In genomic region chr1:223363057-223363855, GRCh38 we compare ENCODE assay signal across 8 cellular contexts. TPM values are rescaled to one million over a fixed set of nuclear protein-coding genes. Genes with fewer than 3 reads are reported as not detected.
DNase-seq lines count a peak whose midpoint lies in the region; ATAC-seq, FAIRE-seq and TF ChIP-seq lines count a peak whose summit lies in the region.

No MANE protein-coding gene starts in this region.

- H3K4me3 ChIP-seq in A549, result peak overlapping the region; percentile 79
- H3K4me3 ChIP-seq in WERI-Rb-1 (ENCODE audit: low read depth, low read length), result peak overlapping the region; percentile 58
- peak overlapping the region; percentile 56 for H3K4me3 ChIP-seq in lower lobe of right lung
- H3K4me3 ChIP-seq in stomach, result peak overlapping the region; percentile 55 to 69 (median 62)

- H3K4me2 ChIP-seq in A549, result peak overlapping the region; percentile 99

- TF ChIP-seq EP300 in A549 (IDR thresholded peaks at IDR 0.05), result no peak
- no peak for TF ChIP-seq EP300 in stomach (IDR thresholded peaks at IDR 0.05)

- H3K36me3 Mint-ChIP-seq in dendritic cell treated with granulocyte-macrophage colony-stimulating factor and Interleukin-4, amounts not matched to agents 40 ng/mL and 50 ng/mL, for 4 days (ENCODE audit: low read depth), result no peaks in the 10 kb centered on the region

- H3K27ac ChIP-seq in A549 (peak overlapping the region in 1 of 2 experiments; percentile 72; a peak in 2 of 6 replicates), WERI-Rb-1 (no peak overlapping the region), lower lobe of right lung (no peak overlapping the region), stomach (peak overlapping the region in 3 of 5 donors; percentile 48 to 75 (median 64))

- CTCF ChIA-PET in A549 (lab: Yijun Ruan, JAX), result interaction anchor here (0.7 to 1.6 kb wide), 9 partner anchors 11 to 516 kb away, joined by 3 to 7 read pairs (median 4); no protein-coding TSS in a partner anchor

- DNase-seq in A549 (ENCODE audit: low read depth in 1 of 2, low spot score in 1 of 2), result peak; percentile 12 to 13
- DNase-seq in WERI-Rb-1, result peak; percentile 11
- peak; percentile 51 for DNase-seq in lower lobe of right lung
- DNase-seq in stomach, result no peak
- DNase-seq in COLO829 (ENCODE audit: low spot score), result no peak
- DNase-seq in NOMO-1 (lab: John Stamatoyannopoulos, UW; ENCODE audit: unreplicated experiment in 2 of 2), result no peak

- H3K27me3 ChIP-seq in WERI-Rb-1 (ENCODE audit: insufficient read depth, low read depth, severe bottlenecking), result peaks cover 6% of the 10 kb centered on the region
- H3K27me3 ChIP-seq in lower lobe of right lung (ENCODE audit: low read depth), result peaks cover 35% of the 10 kb centered on the region
- peaks cover 0 to 63% (median 21%) of the 10 kb centered on the region in 3 donors for H3K27me3 ChIP-seq in stomach

- POLR2A ChIA-PET in A549 (lab: Yijun Ruan, JAX), result interaction anchor here (0.7 kb wide), 1 partner anchor 650 kb away, joined by 3 read pairs; no protein-coding TSS in a partner anchor

- 13% methylated on average over 23 of the region's 44 CpGs for WGBS in A549 (ENCODE audit: missing lambda C conversion rate)
- WGBS in stomach, 5 donors, result 0 to 3% (median 2%) methylated on average over 24 to 44 of the region's 44 CpGs

- FAIRE-seq in A549 (lab: Jason Lieb, UNC), result no peak

- H3K4me1 Mint-ChIP-seq in dendritic cell treated with granulocyte-macrophage colony-stimulating factor and Interleukin-4, amounts not matched to agents 40 ng/mL and 50 ng/mL, for 4 days (ENCODE audit: low read depth), result peaks cover 22% of the 10 kb centered on the region

- TF ChIP-seq CTCF in A549 (IDR thresholded peaks at IDR 0.05) (no peak), WERI-Rb-1 (IDR thresholded peaks at IDR 0.05; ENCODE audit: low read depth, low read length) (no peak), lower lobe of right lung (IDR thresholded peaks at IDR 0.05) (no peak), stomach (IDR thresholded peaks at IDR 0.05) (no peak)

- TF ChIP-seq POLR2A in A549 (IDR thresholded peaks at IDR 0.05; ENCODE audit: low read length) (no peak), stomach (IDR thresholded peaks at IDR 0.05) (no peak)

- peaks cover 67% of the 10 kb centered on the region for H3K27me3 Mint-ChIP-seq in dendritic cell treated with granulocyte-macrophage colony-stimulating factor and Interleukin-4, amounts not matched to agents 40 ng/mL and 50 ng/mL, for 4 days

- H3K27ac Mint-ChIP-seq in dendritic cell treated with granulocyte-macrophage colony-stimulating factor and Interleukin-4, amounts not matched to agents 40 ng/mL and 50 ng/mL, for 4 days, result no peak overlapping the region

- H3K4me1 ChIP-seq in A549, result peaks cover 3% of the 10 kb centered on the region; the same call in 1 of the 3 replicates
- peaks cover 16% of the 10 kb centered on the region for H3K4me1 ChIP-seq in lower lobe of right lung
- H3K4me1 ChIP-seq in stomach, result peaks cover 22 to 30% (median 27%) of the 10 kb centered on the region in 4 donors

- peak overlapping the region; percentile 70 for H3K4me3 Mint-ChIP-seq in dendritic cell treated with granulocyte-macrophage colony-stimulating factor and Interleukin-4, amounts not matched to agents 40 ng/mL and 50 ng/mL, for 4 days

- no peaks in the 10 kb centered on the region for H3K9me3 Mint-ChIP-seq in dendritic cell treated with granulocyte-macrophage colony-stimulating factor and Interleukin-4, amounts not matched to agents 40 ng/mL and 50 ng/mL, for 4 days

- ATAC-seq in A549, result peak; percentile 37 to 70; a peak in 5 of 6 replicates
- ATAC-seq in HG03159 (IDR thresholded peaks at IDR 0.05; ENCODE audit: unreplicated experiment), result peak; percentile 8
- ATAC-seq in lower lobe of right lung, result peak; percentile 51 to 65

- H3K36me3 ChIP-seq in WERI-Rb-1 (no peaks in the 10 kb centered on the region), lower lobe of right lung (no peaks in the 10 kb centered on the region), stomach (no peaks in the 10 kb centered on the region)

- TF ChIP-seq RAD21 in A549 (conservative IDR thresholded peaks at IDR 0.05 in 1 of 2, IDR thresholded peaks at IDR 0.05 in 1 of 2), result no peak

- H3K9me3 ChIP-seq in A549 (no peaks in the 10 kb centered on the region), WERI-Rb-1 (ENCODE audit: severe bottlenecking) (no peaks in the 10 kb centered on the region), lower lobe of right lung (no peaks in the 10 kb centered on the region), stomach (no peaks in the 10 kb centered on the region)

- intact Hi-C loops in dendritic cell treated with granulocyte-macrophage colony-stimulating factor and Interleukin-4, amounts not matched to agents 40 ng/mL and 50 ng/mL, for 4 days (cut with micrococcal nuclease), result no loop called here
- intact Hi-C loops in lower lobe of right lung (cut with DNase I), result no loop called here
- intact Hi-C loops in stomach (cut with DNase I; ENCODE audit: low total_unique reads), result no loop called here

TF ChIP-seq in A549, 52 proteins besides CTCF, POLR2A, EP300 and RAD21:
- TF ChIP-seq NFE2L2 (conservative IDR thresholded peaks at IDR 0.05; ENCODE audit: low read length) (no peak), ATOH8 (CRISPR knock-in tag; IDR thresholded peaks at IDR 0.05; ENCODE audit: low read depth) (no peak), NPAS2 (CRISPR knock-in tag; IDR thresholded peaks at IDR 0.05; ENCODE audit: borderline replicate concordance) (no peak), TFCP2L1 (CRISPR knock-in tag; IDR thresholded peaks at IDR 0.05) (no peak), RCOR1 (IDR thresholded peaks at IDR 0.05; ENCODE audit: low read depth, low read length) (no peak), FOXS1 (CRISPR knock-in tag; IDR thresholded peaks at IDR 0.05) (no peak), JUNB (IDR thresholded peaks at IDR 0.05) (no peak), RNF2 (IDR thresholded peaks at IDR 0.05; ENCODE audit: borderline replicate concordance, low read depth) (no peak), EHF (CRISPR knock-in tag; IDR thresholded peaks at IDR 0.05) (no peak), TP53 (CRISPR knock-in tag; IDR thresholded peaks at IDR 0.05) (no peak), KDM5A (IDR thresholded peaks at IDR 0.05) (no peak), HMGXB4 (CRISPR knock-in tag; IDR thresholded peaks at IDR 0.05; ENCODE audit: borderline replicate concordance) (no peak), SMC3 (IDR thresholded peaks at IDR 0.05) (no peak), FOSL2 (IDR thresholded peaks at IDR 0.05) (no peak), FOSL2 (CRISPR knock-in tag; IDR thresholded peaks at IDR 0.05) (no peak), POLR2AphosphoS2 (conservative IDR thresholded peaks at IDR 0.05; ENCODE audit: low read length) (no peak)

RNA-seq across cellular contexts. Expression of gene SUSD4, which starts 0.7 kb away (rescaled TPM):
- polyA plus RNA-seq in A549 (2011; rRNA removed) (0.85 and 1.6 TPM in 2 replicates), A549 (2017; fragmentation: RNase III; extraction: RNeasy Plus Mini Kit Qiagen cat#74134 plus additional on column Dnase treatment) (0.61 to 0.67 TPM (median 0.64 TPM) in 3 replicates), stomach (10 to 100 TPM in 1 of 3 donors, 1 to 10 TPM in 2; 7.8 to 35.6 (median 8.1) TPM)
- polyA plus RNA-seq in A549 (2012; cell fraction: cytosol; rRNA removed), result 0.20 and 0.34 TPM in 2 replicates
- polyA plus RNA-seq in A549 (2012; cell fraction: nucleus; rRNA removed), result 0.83 and 1.7 TPM in 2 replicates
- 0.97 and 1.1 TPM in 2 replicates for polyA minus RNA-seq in A549 (2011; rRNA and poly(A)+ RNA removed)
- total RNA-seq in lower lobe of right lung (3.7 TPM), stomach (10 to 100 TPM in 2 of 5 donors, 1 to 10 TPM in 2, not detected in 1; 5.5 to 35.3 (median 11.8) TPM)

RNA-seq across cellular contexts. Expression of gene CCDC185, which starts 30.0 kb away (rescaled TPM):
- polyA plus RNA-seq in A549 (2011; rRNA removed) (not detected in 2 replicates), A549 (2017; fragmentation: RNase III; extraction: RNeasy Plus Mini Kit Qiagen cat#74134 plus additional on column Dnase treatment) (0.04 TPM in 1 of 3 replicates, not detected in the others), stomach (not detected)
- polyA plus RNA-seq in A549 (2012; cell fraction: cytosol; rRNA removed), result 0.01 and 0.03 TPM in 2 replicates
- not detected in 2 replicates for polyA plus RNA-seq in A549 (2012; cell fraction: nucleus; rRNA removed)
- not detected in 2 replicates for polyA minus RNA-seq in A549 (2011; rRNA and poly(A)+ RNA removed)
- total RNA-seq in lower lobe of right lung (not detected), stomach (not detected)

Comparison
In these comparisons a context has a peak if more than half of its experiments do, and no peak if none do; other contexts are left out.
1. ATAC-seq: peak in every context shown above with its lines; median percentile 58 in lower lobe of right lung; 54 in A549; 8 in HG03159.
2. DNase-seq: peak in A549 (2 of 2), WERI-Rb-1 (single experiment) and lower lobe of right lung (single experiment); none in stomach (single experiment), COLO829 (single experiment) and NOMO-1 (0 of 2).
3. H3K27ac ChIP-seq: peak in stomach (3 of 5); none in WERI-Rb-1 (single experiment) and lower lobe of right lung (single experiment).
4. Peak in every context shown above with its lines, with median percentiles within 50 percentile points of each other: H3K4me3 ChIP-seq.